In genomic region chr12:55828357-55828756, GRCh38 we compare ENCODE assay signal across 9 cellular contexts. TPM values are rescaled to one million over a fixed set of nuclear protein-coding genes. Genes with fewer than 3 reads are reported as not detected.
A peak's percentile ranks its signal among the peaks of the same experiment; 100 is the strongest.
DNase-seq lines count a peak whose midpoint lies in the region; ATAC-seq and TF ChIP-seq lines count a peak whose summit lies in the region.
"Had no signal": no experiment of that assay in that cellular context is flagged by ENCODE, and none has a peak within 500 bp of the region (broad histone marks: within the 10 kb centered on the region; RNA-seq: fewer than 3 reads in every experiment).

No MANE protein-coding gene starts in this region.

- H3K27me3 Mint-ChIP-seq in naive thymus-derived CD8-positive, alpha-beta T cell: no peaks in the 10 kb centered on the region

- H3K9me3 Mint-ChIP-seq in naive thymus-derived CD8-positive, alpha-beta T cell: no peaks in the 10 kb centered on the region

- peak overlapping the region; percentile 94 to 99 (median 98) for H3K4me3 Mint-ChIP-seq in naive thymus-derived CD8-positive, alpha-beta T cell

- peaks cover 0 to 19% (median 0%) of the 10 kb centered on the region in 3 donors for H3K36me3 Mint-ChIP-seq in naive thymus-derived CD8-positive, alpha-beta T cell

- POLR2A ChIA-PET in naive thymus-derived CD8-positive, alpha-beta T cell (lab: Charles Lee): interaction anchor here (0.6 to 7.6 kb wide), 7 partner anchors 11 to 275 kb away, joined by 3 to 217 read pairs (median 33); partner anchors contain the start of genes DGKA, ORMDL2, PYM1 and RAB5B

- H3K4me3 ChIP-seq in AG09309 (ENCODE audit: control insufficient read depth, low read depth, low read length): peak overlapping the region; percentile 77; the same call in 1 of the 2 replicates
- peak overlapping the region; percentile 73 for H3K4me3 ChIP-seq in Jurkat, Clone E6-1 (ENCODE audit: low read length)
- peak overlapping the region; percentile 62 to 94 for H3K4me3 ChIP-seq in cardiac fibroblast (replicated peaks in 1 of 2; ENCODE audit: low read depth in 2 of 2, low read length in 2 of 2)

- TF ChIP-seq CTCF in AG09309 (IDR thresholded peaks at IDR 0.05; ENCODE audit: control insufficient read depth, insufficient read depth, low read depth, low read length, missing control alignments): no peak
- TF ChIP-seq CTCF in cardiac fibroblast (IDR thresholded peaks at IDR 0.05; ENCODE audit: low read depth, low read length): no peak

- peaks cover 36 to 68% (median 63%) of the 10 kb centered on the region in 4 donors for H3K4me1 Mint-ChIP-seq in naive thymus-derived CD8-positive, alpha-beta T cell

- H3K27ac Mint-ChIP-seq in naive thymus-derived CD8-positive, alpha-beta T cell: peak overlapping the region; percentile 68 to 97 (median 94)

- ATAC-seq in naive thymus-derived CD8-positive, alpha-beta T cell: no peak
- no peak for ATAC-seq in GM18873 (IDR thresholded peaks at IDR 0.05; ENCODE audit: low FRiP score, unreplicated experiment)
- no peak for ATAC-seq in HG03520 (IDR thresholded peaks at IDR 0.05; ENCODE audit: unreplicated experiment)
- ATAC-seq: left lobe of liver had no signal

- DNase-seq in AG09309 (ENCODE audit: low read depth) (no peak), cardiac fibroblast (ENCODE audit: low read depth in 2 of 2) (no peak), HK-2 (ENCODE audit: unreplicated experiment) (no peak), NCI-H187 treated with DMSO at 0.1 percent for 48 hours (lab: John Stamatoyannopoulos, UW) (no peak)
- no peak for DNase-seq in Jurkat, Clone E6-1 (ENCODE audit: low read depth, low spot score)
- no peak for DNase-seq in naive thymus-derived CD8-positive, alpha-beta T cell

RNA-seq across cellular contexts. Expression of gene DNAJC14, which starts 1.0 kb away (rescaled TPM):
- polyA plus RNA-seq in Jurkat, Clone E6-1 (2012; ENCODE audit: insufficient read depth, insufficient read length): 26.9 TPM
- 10 to 100 TPM; 34.7 to 35.0 TPM for total RNA-seq in naive thymus-derived CD8-positive, alpha-beta T cell
- polyA plus RNA-seq in naive thymus-derived CD8-positive, alpha-beta T cell: 10 to 100 TPM; 31.0 to 39.6 (median 35.5) TPM

RNA-seq across cellular contexts. Expression of gene ORMDL2, which starts 10.5 kb away (rescaled TPM):
- 77.3 TPM for polyA plus RNA-seq in Jurkat, Clone E6-1 (2012; ENCODE audit: insufficient read depth, insufficient read length)
- 10 to 100 TPM; 43.2 to 46.8 TPM for total RNA-seq in naive thymus-derived CD8-positive, alpha-beta T cell
- 10 to 100 TPM; 71.6 to 92.5 (median 90.3) TPM for polyA plus RNA-seq in naive thymus-derived CD8-positive, alpha-beta T cell

RNA-seq across cellular contexts. Expression of gene SARNP, which starts 10.8 kb away (rescaled TPM):
- 154 TPM for polyA plus RNA-seq in Jurkat, Clone E6-1 (2012; ENCODE audit: insufficient read depth, insufficient read length)
- total RNA-seq in naive thymus-derived CD8-positive, alpha-beta T cell: 10 to 100 TPM; 43.6 to 43.9 TPM
- 100 to 1,000 TPM in 1 of 3 donors, 10 to 100 TPM in 2; 93.6 to 104 (median 94.0) TPM for polyA plus RNA-seq in naive thymus-derived CD8-positive, alpha-beta T cell

RNA-seq across cellular contexts. Expression of gene MMP19, which starts 14.4 kb away (rescaled TPM):
- polyA plus RNA-seq in Jurkat, Clone E6-1 (2012; ENCODE audit: insufficient read depth, insufficient read length): not detected
- total RNA-seq in naive thymus-derived CD8-positive, alpha-beta T cell: under 1 TPM in 1 of 2 experiments, not detected in 1; 0.55 TPM
- polyA plus RNA-seq in naive thymus-derived CD8-positive, alpha-beta T cell: not detected
